1 cellular context compared by ENCODE assay signal in the genomic region with DNA sequence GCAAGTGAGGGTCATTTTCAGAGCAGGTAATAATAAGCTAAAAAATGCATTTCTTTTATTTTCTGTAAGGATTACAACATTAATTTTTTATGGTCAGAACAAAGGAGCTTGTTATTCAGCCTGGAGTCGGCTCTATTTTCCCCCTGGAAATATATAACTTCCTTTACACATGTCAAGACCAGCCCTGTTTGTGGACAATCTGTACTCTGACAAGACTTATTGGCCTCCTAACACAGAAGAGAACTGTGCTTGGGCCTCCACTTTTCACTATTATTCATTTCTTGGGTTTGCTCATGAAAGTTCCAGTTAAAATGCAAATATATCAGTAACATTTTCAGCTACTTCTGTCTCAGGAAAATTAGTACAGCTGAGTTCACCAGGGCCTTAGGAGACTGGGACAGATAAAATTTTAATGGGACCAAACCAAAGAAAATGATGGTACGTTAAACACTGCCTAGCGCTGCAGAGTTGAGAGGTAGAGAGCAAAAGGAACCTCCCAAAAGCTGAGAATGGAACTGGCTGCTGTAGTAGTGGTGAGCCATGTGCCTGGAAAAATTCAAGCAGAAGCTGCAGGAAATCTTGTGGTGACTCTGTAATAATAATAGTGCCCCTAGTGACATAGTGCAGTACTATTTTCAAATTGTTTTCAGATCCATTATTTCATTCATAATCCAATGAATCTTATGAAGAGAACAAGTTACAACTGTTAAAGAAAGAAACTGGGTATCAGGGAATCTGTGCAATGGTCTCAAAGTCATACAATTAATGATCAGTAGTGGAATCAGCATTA.
TF ChIP-seq lines count a peak whose summit lies in the region.

No MANE protein-coding gene starts in this region.

TF ChIP-seq in GM23338, 12 proteins besides CTCF, POLR2A, EP300 and RAD21 (continued from another document):
- no peak for TF ChIP-seq ZNF462 (CRISPR knock-in tag; IDR thresholded peaks at IDR 0.05)
- TF ChIP-seq NANOG (IDR thresholded peaks at IDR 0.05; ENCODE audit: borderline replicate concordance): no peak
- TF ChIP-seq, protein P1, sequence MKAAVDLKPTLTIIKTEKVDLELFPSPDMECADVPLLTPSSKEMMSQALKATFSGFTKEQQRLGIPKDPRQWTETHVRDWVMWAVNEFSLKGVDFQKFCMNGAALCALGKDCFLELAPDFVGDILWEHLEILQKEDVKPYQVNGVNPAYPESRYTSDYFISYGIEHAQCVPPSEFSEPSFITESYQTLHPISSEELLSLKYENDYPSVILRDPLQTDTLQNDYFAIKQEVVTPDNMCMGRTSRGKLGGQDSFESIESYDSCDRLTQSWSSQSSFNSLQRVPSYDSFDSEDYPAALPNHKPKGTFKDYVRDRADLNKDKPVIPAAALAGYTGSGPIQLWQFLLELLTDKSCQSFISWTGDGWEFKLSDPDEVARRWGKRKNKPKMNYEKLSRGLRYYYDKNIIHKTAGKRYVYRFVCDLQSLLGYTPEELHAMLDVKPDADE (IDR thresholded peaks at IDR 0.05): no peak
- no peak for TF ChIP-seq STAT1 (IDR thresholded peaks at IDR 0.05; ENCODE audit: unreplicated experiment)
